17 cellular contexts compared by ENCODE assay signal in the genomic region with DNA sequence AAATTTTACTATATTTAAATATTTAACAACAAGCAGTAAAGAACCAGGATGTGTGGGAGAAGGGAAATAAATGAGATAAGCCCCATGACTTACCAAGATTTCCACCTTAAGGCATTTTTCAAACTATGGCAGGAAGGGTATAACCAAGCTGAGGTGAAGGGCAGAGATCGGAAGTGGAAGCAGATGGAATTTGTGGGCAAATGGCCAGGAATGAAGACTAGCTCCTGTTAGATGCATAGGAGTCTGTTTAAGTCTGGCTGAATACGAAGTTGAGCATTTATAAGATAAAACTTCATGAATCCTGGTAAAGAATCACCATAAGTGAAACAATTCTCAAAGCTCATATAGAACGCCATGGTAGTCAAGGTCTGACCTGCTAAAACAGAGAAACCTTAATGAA.
"Had no signal": no experiment of that assay in that cellular context is flagged by ENCODE, and none has a peak within 500 bp of the region (broad histone marks: within the 10 kb centered on the region; RNA-seq: fewer than 3 reads in every experiment).

No MANE protein-coding gene starts in this region.

- ATAC-seq: activated T-helper 17 cell treated with anti-CD3 and anti-CD28 coated beads, Interleukin-2, amount 50 U/mL, for 72 hours; gastroesophageal sphincter; left lung; natural killer cell treated with Interleukin-12 subunit alpha and Interleukin-12 subunit beta and Interleukin-15 and Interleukin-18, amount 100 ng/mL, for 72 hours; right cardiac atrium had no signal

- H3K36me3 Mint-ChIP-seq: activated naive CD4-positive, alpha-beta T cell treated with anti-CD3 and anti-CD28 coated beads, Interleukin-2, amount 10 ng/mL, durations not matched to agents 7 days and 5 days; brain; memory B cell; natural killer cell treated with Interleukin-12 subunit alpha and Interleukin-12 subunit beta and Interleukin-15 and Interleukin-18, amount 100 ng/mL, for 72 hours had no signal

- H3K4me1 Mint-ChIP-seq: activated B cell treated with CpG ODN at 0.5 μM for 24 hours; activated CD4-positive, alpha-beta T cell treated with anti-CD3 and anti-CD28 coated beads, Interleukin-2, amount 10 ng/mL, durations not matched to agents 7 days and 5 days; activated naive CD4-positive, alpha-beta T cell treated with anti-CD3 and anti-CD28 coated beads, Interleukin-2, amount 10 ng/mL, durations not matched to agents 7 days and 5 days; activated T-helper 17 cell treated with anti-CD3 and anti-CD28 coated beads, Interleukin-2, amount 50 U/mL, for 72 hours; brain; memory B cell had no signal

- H3K4me3 ChIP-seq: gastroesophageal sphincter, left lung, smooth muscle cell, thyroid gland, uterus had no signal

- H3K27me3 Mint-ChIP-seq: activated B cell treated with CpG ODN at 0.5 μM for 24 hours; activated CD4-positive, alpha-beta T cell treated with anti-CD3 and anti-CD28 coated beads, Interleukin-2, amount 10 ng/mL, durations not matched to agents 7 days and 5 days; activated naive CD4-positive, alpha-beta T cell treated with anti-CD3 and anti-CD28 coated beads, Interleukin-2, amount 10 ng/mL, durations not matched to agents 7 days and 5 days; activated T-helper 17 cell treated with anti-CD3 and anti-CD28 coated beads, Interleukin-2, amount 50 U/mL, for 72 hours; brain; memory B cell; natural killer cell treated with Interleukin-12 subunit alpha and Interleukin-12 subunit beta and Interleukin-15 and Interleukin-18, amount 100 ng/mL, for 72 hours; progenitor cell of endocrine pancreas had no signal

- H3K9me3 Mint-ChIP-seq: activated CD4-positive, alpha-beta T cell treated with anti-CD3 and anti-CD28 coated beads, Interleukin-2, amount 10 ng/mL, durations not matched to agents 7 days and 5 days; activated T-helper 17 cell treated with anti-CD3 and anti-CD28 coated beads, Interleukin-2, amount 50 U/mL, for 72 hours had no signal

- H3K27ac Mint-ChIP-seq: activated B cell treated with CpG ODN at 0.5 μM for 24 hours; activated CD4-positive, alpha-beta T cell treated with anti-CD3 and anti-CD28 coated beads, Interleukin-2, amount 10 ng/mL, durations not matched to agents 7 days and 5 days; activated naive CD4-positive, alpha-beta T cell treated with anti-CD3 and anti-CD28 coated beads, Interleukin-2, amount 10 ng/mL, durations not matched to agents 7 days and 5 days; activated T-helper 17 cell treated with anti-CD3 and anti-CD28 coated beads, Interleukin-2, amount 50 U/mL, for 72 hours; brain; memory B cell; natural killer cell treated with Interleukin-12 subunit alpha and Interleukin-12 subunit beta and Interleukin-15 and Interleukin-18, amount 100 ng/mL, for 72 hours; progenitor cell of endocrine pancreas had no signal

- H3K4me3 Mint-ChIP-seq: activated B cell treated with CpG ODN at 0.5 μM for 24 hours; activated CD4-positive, alpha-beta T cell treated with anti-CD3 and anti-CD28 coated beads, Interleukin-2, amount 10 ng/mL, durations not matched to agents 7 days and 5 days; activated naive CD4-positive, alpha-beta T cell treated with anti-CD3 and anti-CD28 coated beads, Interleukin-2, amount 10 ng/mL, durations not matched to agents 7 days and 5 days; activated T-helper 17 cell treated with anti-CD3 and anti-CD28 coated beads, Interleukin-2, amount 50 U/mL, for 72 hours; brain; memory B cell; natural killer cell treated with Interleukin-12 subunit alpha and Interleukin-12 subunit beta and Interleukin-15 and Interleukin-18, amount 100 ng/mL, for 72 hours had no signal

- DNase-seq: activated B cell treated with CpG ODN at 0.5 μM for 24 hours; activated CD4-positive, alpha-beta T cell treated with anti-CD3 and anti-CD28 coated beads, Interleukin-2, amount 10 ng/mL, durations not matched to agents 7 days and 5 days; activated CD8-positive, alpha-beta memory T cell treated with anti-CD3 and anti-CD28 coated beads for 24 hours; activated naive CD4-positive, alpha-beta T cell treated with anti-CD3 and anti-CD28 coated beads, Interleukin-2, amount 10 ng/mL, durations not matched to agents 7 days and 5 days; amygdala; left lung; nucleus accumbens; right cardiac atrium; thyroid gland; uterus had no signal
